In the genomic region with DNA sequence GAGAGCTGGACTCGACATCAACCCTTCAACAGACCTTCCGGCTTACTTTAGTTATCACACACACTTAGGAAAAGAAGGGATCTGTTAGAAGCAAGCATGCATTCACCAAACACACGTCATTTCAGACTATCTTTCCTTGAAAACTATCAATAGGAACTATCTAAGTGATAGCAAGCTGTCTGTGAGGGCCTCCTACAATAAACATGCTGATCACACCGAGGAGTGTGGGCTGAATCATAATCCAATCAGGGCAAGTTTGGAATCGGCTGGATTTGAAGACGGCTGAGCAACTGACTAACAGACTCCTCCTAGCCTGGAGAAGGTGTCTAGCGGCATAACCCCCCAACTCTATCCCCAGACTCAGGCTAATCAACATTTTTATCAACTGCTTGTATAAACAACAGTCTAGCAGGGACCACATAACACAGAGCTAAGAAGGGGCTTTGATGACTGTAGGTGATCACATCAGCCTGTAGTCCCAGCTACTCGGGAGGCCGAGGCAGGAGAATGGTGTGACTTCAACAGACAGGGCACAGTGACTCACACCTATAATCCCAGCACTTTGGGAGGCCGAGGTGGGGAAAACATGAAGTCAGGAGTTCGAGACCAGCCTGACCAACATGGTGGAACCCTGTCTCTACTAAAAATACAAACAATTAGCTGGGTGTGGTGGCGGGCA, we compare ENCODE assay signal across 16 cellular contexts. TPM values are rescaled to one million over a fixed set of nuclear protein-coding genes. Genes with fewer than 3 reads are reported as not detected.
A peak's percentile ranks its signal among the peaks of the same experiment; 100 is the strongest.
DNase-seq lines count a peak whose midpoint lies in the region; ATAC-seq and TF ChIP-seq lines count a peak whose summit lies in the region.
"Had no signal": no experiment of that assay in that cellular context is flagged by ENCODE, and none has a peak within 500 bp of the region (broad histone marks: within the 10 kb centered on the region; RNA-seq: fewer than 3 reads in every experiment).

No MANE protein-coding gene starts in this region.

- H3K27me3 Mint-ChIP-seq in WTC11 (ENCODE audit: low read depth): no peaks in the 10 kb centered on the region
- H3K27me3 Mint-ChIP-seq in activated T-helper 1 cell treated with anti-CD3 and anti-CD28 coated beads, Interleukin-12 subunit alpha, Interleukin-12 subunit beta, Interleukin-2, Interleukin-4 antibody, amounts not matched to agents 30 ng/mL and 10 ng/mL and 1 ng/mL, durations not matched to agents 14 hours and 24 hours and 36 hours (ENCODE audit: insufficient read depth): peaks cover 18% of the 10 kb centered on the region
- H3K27me3 Mint-ChIP-seq in activated CD4-positive, alpha-beta T cell treated with anti-CD3 and anti-CD28 coated beads, Interleukin-2, amount 10 ng/mL, durations not matched to agents 24 days and 14 days: peaks cover 30% of the 10 kb centered on the region

- H3K4me1 Mint-ChIP-seq in WTC11: peaks cover 85% of the 10 kb centered on the region
- H3K4me1 Mint-ChIP-seq in activated T-helper 1 cell treated with anti-CD3 and anti-CD28 coated beads, Interleukin-12 subunit alpha, Interleukin-12 subunit beta, Interleukin-2, Interleukin-4 antibody, amounts not matched to agents 30 ng/mL and 10 ng/mL and 1 ng/mL, durations not matched to agents 14 hours and 24 hours and 36 hours (ENCODE audit: low read depth): peaks cover 6% of the 10 kb centered on the region
- peaks cover 2% of the 10 kb centered on the region for H3K4me1 Mint-ChIP-seq in activated CD4-positive, alpha-beta T cell treated with anti-CD3 and anti-CD28 coated beads, Interleukin-2, amount 10 ng/mL, durations not matched to agents 24 days and 14 days

- intact Hi-C loops in activated T-helper 1 cell treated with anti-CD3 and anti-CD28 coated beads, Interleukin-12 subunit alpha, Interleukin-12 subunit beta, Interleukin-2, Interleukin-4 antibody, amounts not matched to agents 30 ng/mL and 10 ng/mL and 1 ng/mL, durations not matched to agents 14 hours and 24 hours and 36 hours (cut with micrococcal nuclease): no loop called here
- intact Hi-C loops in activated CD4-positive, alpha-beta T cell treated with anti-CD3 and anti-CD28 coated beads, Interleukin-2, amount 10 ng/mL, durations not matched to agents 24 days and 14 days (cut with micrococcal nuclease): no loop called here

- ATAC-seq in WTC11: peak; percentile 8; the same call in 1 of the 2 replicates
- ATAC-seq: lower lobe of right lung had no signal

- POLR2A ChIA-PET in WTC11 (lab: Charles Lee): interaction anchor here (1.2 kb wide), 2 partner anchors 9 to 14 kb away, joined by 3 to 6 read pairs; no protein-coding TSS in a partner anchor

- no peaks in the 10 kb centered on the region for H3K36me3 ChIP-seq in rectal smooth muscle tissue (ENCODE audit: control insufficient read depth, insufficient read depth, low read length)
- H3K36me3 ChIP-seq: lower lobe of right lung, thoracic aorta had no signal

- TF ChIP-seq CTCF in HFF-Myc (IDR thresholded peaks at IDR 0.05; ENCODE audit: low read depth, low read length, missing control alignments) (no peak), WTC11 (IDR thresholded peaks at IDR 0.05) (no peak)

- peak overlapping the region; percentile 46 for H3K27ac Mint-ChIP-seq in WTC11
- H3K27ac Mint-ChIP-seq in activated T-helper 1 cell treated with anti-CD3 and anti-CD28 coated beads, Interleukin-12 subunit alpha, Interleukin-12 subunit beta, Interleukin-2, Interleukin-4 antibody, amounts not matched to agents 30 ng/mL and 10 ng/mL and 1 ng/mL, durations not matched to agents 14 hours and 24 hours and 36 hours: no peak overlapping the region
- H3K27ac Mint-ChIP-seq in activated CD4-positive, alpha-beta T cell treated with anti-CD3 and anti-CD28 coated beads, Interleukin-2, amount 10 ng/mL, durations not matched to agents 24 days and 14 days: no peak overlapping the region

- H3K27me3 ChIP-seq in rectal smooth muscle tissue (ENCODE audit: control insufficient read depth, insufficient read depth, low read length): peaks cover 4% of the 10 kb centered on the region

- H3K4me3 Mint-ChIP-seq in WTC11: no peak overlapping the region
- H3K4me3 Mint-ChIP-seq in activated T-helper 1 cell treated with anti-CD3 and anti-CD28 coated beads, Interleukin-12 subunit alpha, Interleukin-12 subunit beta, Interleukin-2, Interleukin-4 antibody, amounts not matched to agents 30 ng/mL and 10 ng/mL and 1 ng/mL, durations not matched to agents 14 hours and 24 hours and 36 hours: no peak overlapping the region
- no peak overlapping the region for H3K4me3 Mint-ChIP-seq in activated CD4-positive, alpha-beta T cell treated with anti-CD3 and anti-CD28 coated beads, Interleukin-2, amount 10 ng/mL, durations not matched to agents 24 days and 14 days

- peaks cover 13% of the 10 kb centered on the region for H3K36me3 Mint-ChIP-seq in WTC11
- no peaks in the 10 kb centered on the region for H3K36me3 Mint-ChIP-seq in activated T-helper 1 cell treated with anti-CD3 and anti-CD28 coated beads, Interleukin-12 subunit alpha, Interleukin-12 subunit beta, Interleukin-2, Interleukin-4 antibody, amounts not matched to agents 30 ng/mL and 10 ng/mL and 1 ng/mL, durations not matched to agents 14 hours and 24 hours and 36 hours (ENCODE audit: low read depth)
- H3K36me3 Mint-ChIP-seq in activated CD4-positive, alpha-beta T cell treated with anti-CD3 and anti-CD28 coated beads, Interleukin-2, amount 10 ng/mL, durations not matched to agents 24 days and 14 days (ENCODE audit: low read depth): no peaks in the 10 kb centered on the region

- peaks cover 24% of the 10 kb centered on the region for H3K4me1 ChIP-seq in rectal smooth muscle tissue (ENCODE audit: control insufficient read depth, insufficient read depth, low read length)

- H3K9ac ChIP-seq in rectal smooth muscle tissue (ENCODE audit: low read length): no peak overlapping the region

- DNase-seq in HFF-Myc (ENCODE audit: extremely low read depth, low read depth): no peak
- DNase-seq in WTC11 (ENCODE audit: low spot score): no peak
- DNase-seq in iris pigment epithelial cell (ENCODE audit: low read depth): peak; percentile 71
- no peak for DNase-seq in activated T-helper 1 cell treated with anti-CD3 and anti-CD28 coated beads, Interleukin-12 subunit alpha, Interleukin-12 subunit beta, Interleukin-2, Interleukin-4 antibody, amounts not matched to agents 30 ng/mL and 10 ng/mL and 1 ng/mL, durations not matched to agents 14 hours and 24 hours and 36 hours (ENCODE audit: low spot score)
- DNase-seq in activated CD4-positive, alpha-beta T cell treated with anti-CD3 and anti-CD28 coated beads, Interleukin-2, amount 10 ng/mL, durations not matched to agents 24 days and 14 days: no peak
- no peak for DNase-seq in GF-D8 (lab: John Stamatoyannopoulos, UW)
- DNase-seq: activated CD4-positive, CD25-positive, alpha-beta regulatory T cell; activated naive CD4-positive, alpha-beta T cell; C1 segment of cervical spinal cord; DMS79; lower lobe of right lung; NCI-H1694 treated with DMSO at 0.1 percent for 48 hours; NCI-H526 treated with DMSO at 0.1 percent for 48 hours; stimulated activated CD4-positive, alpha-beta T cell treated with anti-CD3 and anti-CD28 coated beads, Interleukin-4, amount 100 ng/mL, for 24 hours had no signal

- 0 out of 2 replicates have a peak overlapping the region, but pooled peaks have one; percentile 11 for H3K4me3 ChIP-seq in HFF-Myc (replicated peaks; ENCODE audit: low read depth, low read length)
- H3K4me3 ChIP-seq in rectal smooth muscle tissue (ENCODE audit: low read length): no peak overlapping the region
- H3K4me3 ChIP-seq: lower lobe of right lung, thoracic aorta had no signal

- peak overlapping the region; percentile 85 for H3K27ac ChIP-seq in rectal smooth muscle tissue (ENCODE audit: low read depth, low read length)
- H3K27ac ChIP-seq: lower lobe of right lung, thoracic aorta had no signal

- H3K9me3 Mint-ChIP-seq in WTC11: peaks cover 8% of the 10 kb centered on the region
- H3K9me3 Mint-ChIP-seq in activated T-helper 1 cell treated with anti-CD3 and anti-CD28 coated beads, Interleukin-12 subunit alpha, Interleukin-12 subunit beta, Interleukin-2, Interleukin-4 antibody, amounts not matched to agents 30 ng/mL and 10 ng/mL and 1 ng/mL, durations not matched to agents 14 hours and 24 hours and 36 hours: no peaks in the 10 kb centered on the region
- H3K9me3 Mint-ChIP-seq in activated CD4-positive, alpha-beta T cell treated with anti-CD3 and anti-CD28 coated beads, Interleukin-2, amount 10 ng/mL, durations not matched to agents 24 days and 14 days: no peaks in the 10 kb centered on the region

- CTCF ChIA-PET in WTC11 (lab: Charles Lee): interaction anchor here (0.7 to 2.0 kb wide), 10 partner anchors 8 to 170 kb away, joined by 3 to 7 read pairs (median 4); a partner anchor contains a TSS

TF ChIP-seq in WTC11, 78 proteins besides CTCF, POLR2A, EP300 and RAD21 (continues in another document):
- no peak for TF ChIP-seq JUN (CRISPR knock-in tag; IDR thresholded peaks at IDR 0.05)
- TF ChIP-seq, protein P1, sequence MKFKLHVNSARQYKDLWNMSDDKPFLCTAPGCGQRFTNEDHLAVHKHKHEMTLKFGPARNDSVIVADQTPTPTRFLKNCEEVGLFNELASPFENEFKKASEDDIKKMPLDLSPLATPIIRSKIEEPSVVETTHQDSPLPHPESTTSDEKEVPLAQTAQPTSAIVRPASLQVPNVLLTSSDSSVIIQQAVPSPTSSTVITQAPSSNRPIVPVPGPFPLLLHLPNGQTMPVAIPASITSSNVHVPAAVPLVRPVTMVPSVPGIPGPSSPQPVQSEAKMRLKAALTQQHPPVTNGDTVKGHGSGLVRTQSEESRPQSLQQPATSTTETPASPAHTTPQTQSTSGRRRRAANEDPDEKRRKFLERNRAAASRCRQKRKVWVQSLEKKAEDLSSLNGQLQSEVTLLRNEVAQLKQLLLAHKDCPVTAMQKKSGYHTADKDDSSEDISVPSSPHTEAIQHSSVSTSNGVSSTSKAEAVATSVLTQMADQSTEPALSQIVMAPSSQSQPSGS (CRISPR knock-in tag; IDR thresholded peaks at IDR 0.05; ENCODE audit: borderline replicate concordance, low read depth): no peak

RNA-seq across cellular contexts. Expression of a gene that starts 14.1 kb away (rescaled TPM):
- total RNA-seq in WTC11 (2021): 96.8 to 100 TPM (median 98.7 TPM) in 3 replicates
- 0.24 and 0.31 TPM in 2 replicates for total RNA-seq in activated T-helper 1 cell treated with anti-CD3 and anti-CD28 coated beads, Interleukin-12 subunit alpha, Interleukin-12 subunit beta, Interleukin-2, Interleukin-4 antibody, amounts not matched to agents 30 ng/mL and 10 ng/mL and 1 ng/mL, durations not matched to agents 14 hours and 24 hours and 36 hours
- 0.14 and 0.28 TPM in 2 replicates for total RNA-seq in activated CD4-positive, alpha-beta T cell treated with anti-CD3 and anti-CD28 coated beads, Interleukin-2, amount 10 ng/mL, durations not matched to agents 24 days and 14 days

RNA-seq across cellular contexts. Expression of a gene that starts 31.5 kb away (rescaled TPM):
- total RNA-seq in WTC11 (2021): 17.2 to 18.0 TPM (median 17.4 TPM) in 3 replicates
- total RNA-seq in activated T-helper 1 cell treated with anti-CD3 and anti-CD28 coated beads, Interleukin-12 subunit alpha, Interleukin-12 subunit beta, Interleukin-2, Interleukin-4 antibody, amounts not matched to agents 30 ng/mL and 10 ng/mL and 1 ng/mL, durations not matched to agents 14 hours and 24 hours and 36 hours: 14.6 and 17.3 TPM in 2 replicates
- total RNA-seq in activated CD4-positive, alpha-beta T cell treated with anti-CD3 and anti-CD28 coated beads, Interleukin-2, amount 10 ng/mL, durations not matched to agents 24 days and 14 days: 14.7 and 15.7 TPM in 2 replicates

Comparison
In these comparisons a context has a peak if more than half of its experiments do, and no peak if none do; other contexts are left out.
1. RNA of a gene that starts 14.1 kb away (total RNA-seq): 96.8 to 100 TPM in WTC11; 0.24 to 0.31 TPM in activated T-helper 1 cell treated with anti-CD3 and anti-CD28 coated beads, Interleukin-12 subunit alpha, Interleukin-12 subunit beta, Interleukin-2, Interleukin-4 antibody, amounts not matched to agents 30 ng/mL and 10 ng/mL and 1 ng/mL, durations not matched to agents 14 hours and 24 hours and 36 hours and 0.14 to 0.28 TPM in activated CD4-positive, alpha-beta T cell treated with anti-CD3 and anti-CD28 coated beads, Interleukin-2, amount 10 ng/mL, durations not matched to agents 24 days and 14 days; every median in the first group is over 10 times any median in the second.